In the genomic region with DNA sequence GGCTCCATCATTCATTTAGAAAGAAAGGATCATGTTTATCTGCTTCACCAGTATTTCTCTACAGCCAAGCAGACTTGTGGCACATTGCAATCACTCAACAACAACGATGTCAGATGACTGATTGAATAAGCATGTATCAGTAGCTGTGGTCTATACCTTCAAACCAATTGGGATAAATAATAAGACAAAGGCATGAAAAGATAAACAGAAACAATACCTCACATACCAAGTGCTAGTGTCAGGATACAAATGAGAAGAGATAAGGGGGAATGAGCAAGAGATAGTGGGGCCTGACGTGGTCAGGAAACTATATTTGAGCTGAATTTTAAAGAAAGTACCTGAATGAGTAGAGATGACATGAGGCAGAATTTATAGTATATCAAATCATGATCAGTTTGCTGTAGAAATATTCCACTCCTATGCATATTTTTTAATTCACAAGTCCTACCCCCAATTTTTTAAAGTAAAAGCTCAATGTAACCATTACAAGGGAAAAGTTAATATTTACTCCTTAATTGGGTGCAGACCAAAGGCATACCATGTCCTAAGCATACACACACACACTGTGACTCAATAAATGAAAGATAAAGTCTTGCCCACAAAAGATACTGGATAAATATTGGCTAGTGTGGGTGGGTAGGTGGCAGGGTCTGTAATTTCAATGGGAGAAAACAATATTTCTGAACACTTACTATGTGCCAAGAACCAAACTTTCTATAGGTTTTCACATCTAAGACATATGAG, we compare ENCODE assay signal across 17 cellular contexts.
"Had no signal": no experiment of that assay in that cellular context is flagged by ENCODE, and none has a peak within 500 bp of the region (broad histone marks: within the 10 kb centered on the region; RNA-seq: fewer than 3 reads in every experiment).

No MANE protein-coding gene starts in this region.

- DNase-seq: activated CD4-positive, alpha-beta memory T cell treated with anti-CD3 and anti-CD28 coated beads for 36 hours; activated effector memory CD4-positive, alpha-beta T cell treated with Interleukin-2 at 50 U/mL for 16 hours; activated naive CD4-positive, alpha-beta T cell treated with anti-CD3 and anti-CD28 coated beads, Interleukin-2, amount 50 U/mL, for 16 hours; activated T-cell treated with anti-CD3 and anti-CD28 coated beads, Interleukin-2, amount 50 U/mL, for 24 hours; caudate nucleus; effector CD4-positive, alpha-beta T cell; foreskin melanocyte; immature natural killer cell; left cardiac atrium; lower lobe of right lung; stimulated activated CD4-positive, alpha-beta T cell treated with anti-CD3 and anti-CD28 coated beads, Interleukin-1b, Interleukin-23, amount 100 ng/mL, for 48 hours; stomach; upper lobe of right lung had no signal

- FAIRE-seq: endothelial cell of umbilical vein had no signal

- ATAC-seq: left cardiac atrium, lower lobe of right lung, sciatic nerve, upper lobe of right lung had no signal

- H3K27ac ChIP-seq: coronary artery, lower lobe of right lung, stomach, thoracic aorta, upper lobe of right lung had no signal
